8 cellular contexts compared by ENCODE assay signal in genomic region chr11:112163875-112164521, GRCh38. TPM values are rescaled to one million over a fixed set of nuclear protein-coding genes. Genes with fewer than 3 reads are reported as not detected.
DNase-seq lines count a peak whose midpoint lies in the region; ATAC-seq and TF ChIP-seq lines count a peak whose summit lies in the region.

TSS of gene IL18 (minus strand) at chr11:112164094. CDS start at chr11:112155053, 9,041 bp downstream.

- intact Hi-C loops in activated CD8-positive, alpha-beta T cell treated with anti-CD3 and anti-CD28 coated beads for 36 hours (cut with micrococcal nuclease): no loop called here

- no peak within 1 kb of the TSS for H3K27ac ChIP-seq in smooth muscle cell (ENCODE audit: low read depth)

- peaks cover 0 to 6% (median 0%) of the 10 kb centered on the region in 3 donors for H3K4me1 Mint-ChIP-seq in IgD-negative memory B cell
- no peaks in the 10 kb centered on the region for H3K4me1 Mint-ChIP-seq in activated CD8-positive, alpha-beta T cell treated with anti-CD3 and anti-CD28 coated beads for 36 hours (ENCODE audit: low read depth)

- peak within 1 kb of the TSS in 1 of 3 donors; percentile 25 for H3K27ac Mint-ChIP-seq in IgD-negative memory B cell
- no peak within 1 kb of the TSS for H3K27ac Mint-ChIP-seq in activated CD8-positive, alpha-beta T cell treated with anti-CD3 and anti-CD28 coated beads for 36 hours

- 75% methylated on average over 12 of the region's 12 CpGs for WGBS in smooth muscle cell (ENCODE audit: low lambda C conversion rate)

- POLR2A ChIA-PET in activated CD8-positive, alpha-beta T cell treated with anti-CD3 and anti-CD28 coated beads for 36 hours (lab: Charles Lee): interaction anchor here (0.7 kb wide), 1 partner anchor 44 kb away, joined by 4 read pairs; no protein-coding TSS in a partner anchor

- H3K27me3 ChIP-seq in smooth muscle cell (ENCODE audit: low read depth) (no peaks in the 10 kb centered on the region), BE2C (no peaks in the 10 kb centered on the region)

- H3K36me3 ChIP-seq in smooth muscle cell (ENCODE audit: low read depth) (no peaks in the 10 kb centered on the region), BE2C (no peaks in the 10 kb centered on the region)

- no peaks in the 10 kb centered on the region for H3K4me1 ChIP-seq in smooth muscle cell (ENCODE audit: low read depth)
- no peaks in the 10 kb centered on the region for H3K4me1 ChIP-seq in BE2C

- peak within 1 kb of the TSS in 3 of 4 donors; percentile 44 to 85 (median 44) for H3K4me3 Mint-ChIP-seq in IgD-negative memory B cell
- H3K4me3 Mint-ChIP-seq in activated CD8-positive, alpha-beta T cell treated with anti-CD3 and anti-CD28 coated beads for 36 hours: peak within 1 kb of the TSS; percentile 4

- in situ Hi-C loops in GM13977 (cut with MboI; ENCODE audit: low pct_unique_long_range_greater_than_20kb, low sequenced_read_pairs, unreplicated experiment): no loop called here

- peaks cover 15% of the 10 kb centered on the region for H3K27me3 Mint-ChIP-seq in IgD-negative memory B cell
- peaks cover 17% of the 10 kb centered on the region for H3K27me3 Mint-ChIP-seq in activated CD8-positive, alpha-beta T cell treated with anti-CD3 and anti-CD28 coated beads for 36 hours

- no peaks in the 10 kb centered on the region for H3K36me3 Mint-ChIP-seq in IgD-negative memory B cell
- H3K36me3 Mint-ChIP-seq in activated CD8-positive, alpha-beta T cell treated with anti-CD3 and anti-CD28 coated beads for 36 hours (ENCODE audit: low read depth): no peaks in the 10 kb centered on the region

- ATAC-seq in activated CD8-positive, alpha-beta T cell treated with anti-CD3 and anti-CD28 coated beads for 36 hours: no peak

- H2AFZ ChIP-seq in smooth muscle cell (ENCODE audit: low read depth): no peak within 1 kb of the TSS

- DNase-seq in activated CD8-positive, alpha-beta T cell treated with anti-CD3 and anti-CD28 coated beads for 36 hours: no peak
- DNase-seq in iPS-NIHi11 (ENCODE audit: low spot score) (peak; percentile 46), smooth muscle cell (lab: John Stamatoyannopoulos, UW; ENCODE audit: unreplicated experiment) (no peak), BE2C (no peak), HCEC 1CT (no peak), GM13977 (ENCODE audit: low spot score) (no peak), NCI-H526 treated with DMSO at 0.1 percent for 48 hours (lab: John Stamatoyannopoulos, UW) (no peak)

- no peaks in the 10 kb centered on the region for H3K79me2 ChIP-seq in smooth muscle cell (ENCODE audit: low read depth)

- no peaks in the 10 kb centered on the region for H3F3A ChIP-seq in smooth muscle cell (ENCODE audit: low read depth)

- H4K20me1 ChIP-seq in smooth muscle cell (ENCODE audit: low read depth): no peaks in the 10 kb centered on the region

- H3K9me3 ChIP-seq in smooth muscle cell (replicated peaks; ENCODE audit: low read depth): no peaks in the 10 kb centered on the region
- H3K9me3 ChIP-seq in BE2C: no peaks in the 10 kb centered on the region

- H3K4me2 ChIP-seq in smooth muscle cell: no peak within 1 kb of the TSS

- TF ChIP-seq CTCF in activated CD8-positive, alpha-beta T cell treated with anti-CD3 and anti-CD28 coated beads for 36 hours (IDR thresholded peaks at IDR 0.05): no peak
- TF ChIP-seq CTCF in smooth muscle cell (IDR thresholded peaks at IDR 0.05; ENCODE audit: borderline replicate concordance, insufficient read depth, poor library complexity, severe bottlenecking) (no peak), BE2C (IDR thresholded peaks at IDR 0.05; ENCODE audit: low read depth, low read length) (no peak), GM13977 (IDR thresholded peaks at IDR 0.05; ENCODE audit: extremely low read depth, insufficient read depth, missing control alignments) (no peak)

- CTCF ChIA-PET in activated CD8-positive, alpha-beta T cell treated with anti-CD3 and anti-CD28 coated beads for 36 hours (lab: Charles Lee): interaction anchor here (1.2 to 1.6 kb wide), 2 partner anchors 11 to 116 kb away, joined by 3 to 4 read pairs; partner anchors contain the start of gene BCO2

- H3K9me3 Mint-ChIP-seq in IgD-negative memory B cell: peaks cover 0 to 2% (median 1%) of the 10 kb centered on the region in 3 donors
- H3K9me3 Mint-ChIP-seq in activated CD8-positive, alpha-beta T cell treated with anti-CD3 and anti-CD28 coated beads for 36 hours: no peaks in the 10 kb centered on the region

- no peak within 1 kb of the TSS for H3K9ac ChIP-seq in smooth muscle cell (ENCODE audit: low read depth)

- H3K4me3 ChIP-seq in smooth muscle cell (peak within 1 kb of the TSS; percentile 22), BE2C (ENCODE audit: low read depth, low read length) (no peak within 1 kb of the TSS)

RNA-seq across cellular contexts. Expression of gene IL18, which starts in this region (rescaled TPM):
- polyA plus RNA-seq in IgD-negative memory B cell (0.65 TPM), smooth muscle cell (0.33 and 0.34 TPM in 2 replicates)
- total RNA-seq in activated CD8-positive, alpha-beta T cell treated with anti-CD3 and anti-CD28 coated beads for 36 hours: not detected
- 3.0 TPM in 1 of 2 replicates, not detected in the other for total RNA-seq in smooth muscle cell
- not detected for polyA plus RNA-seq in BE2C (2012; ENCODE audit: insufficient read depth, insufficient read length, low read depth)
